8 cellular contexts compared by ENCODE assay signal in genomic region chr11:101765932-101766331, GRCh38.
"Had no signal": no experiment of that assay in that cellular context is flagged by ENCODE, and none has a peak within 500 bp of the region (broad histone marks: within the 10 kb centered on the region; RNA-seq: fewer than 3 reads in every experiment).

No MANE protein-coding gene starts in this region.

- H2AFZ ChIP-seq: GM23248 had no signal

- H3K36me3 ChIP-seq: HAP-1 had no signal

- ATAC-seq: HCT116, HepG2 had no signal

- H3K9ac ChIP-seq: GM23248 had no signal

- H3K27ac ChIP-seq: GM23248, HL-60 had no signal

- H3K9me3 ChIP-seq: HAP-1 had no signal

- H3K4me3 ChIP-seq: GM23248, HAP-1 had no signal

- FAIRE-seq: HepG2 had no signal

- H3K4me1 ChIP-seq: HAP-1 had no signal

- DNase-seq: GM23248, GOT3, H7, HFFc6 had no signal
